ENCODE assay signal across 1 cellular context in the genomic region with DNA sequence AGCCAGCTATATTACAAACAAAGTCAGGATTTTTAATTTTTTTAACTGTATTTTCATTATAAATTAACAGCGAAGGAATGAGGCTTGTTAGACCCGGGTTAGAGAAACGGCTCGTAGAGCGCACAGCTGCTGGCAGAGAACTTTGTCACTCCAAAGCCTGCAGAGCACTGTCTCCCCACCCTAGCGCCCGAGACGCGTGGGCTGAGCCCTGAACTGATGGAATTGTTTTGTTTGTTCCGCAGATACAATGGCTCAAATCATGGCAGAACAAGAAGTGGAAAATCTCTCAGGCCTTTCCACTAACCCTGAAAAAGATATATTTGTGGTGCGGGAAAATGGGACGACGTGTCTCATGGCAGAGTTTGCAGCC.
TF ChIP-seq lines count a peak whose summit lies in the region.

No MANE protein-coding gene starts in this region.

TF ChIP-seq in A549, 52 proteins besides CTCF, POLR2A, EP300 and RAD21 (continued from another document):
- TF ChIP-seq, protein P1, sequence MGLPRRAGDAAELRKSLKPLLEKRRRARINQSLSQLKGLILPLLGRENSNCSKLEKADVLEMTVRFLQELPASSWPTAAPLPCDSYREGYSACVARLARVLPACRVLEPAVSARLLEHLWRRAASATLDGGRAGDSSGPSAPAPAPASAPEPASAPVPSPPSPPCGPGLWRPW (IDR thresholded peaks at IDR 0.05): no peak
- TF ChIP-seq CEBPB (IDR thresholded peaks at IDR 0.05) (no peak), JUNB (IDR thresholded peaks at IDR 0.05) (no peak), RCOR1 (IDR thresholded peaks at IDR 0.05; ENCODE audit: low read depth, low read length) (no peak), ZC3H11A (IDR thresholded peaks at IDR 0.05) (no peak), NPAS2 (CRISPR knock-in tag; IDR thresholded peaks at IDR 0.05; ENCODE audit: borderline replicate concordance) (no peak), POLR2AphosphoS2 (conservative IDR thresholded peaks at IDR 0.05; ENCODE audit: low read length) (no peak), MYC (IDR thresholded peaks at IDR 0.05; ENCODE audit: borderline replicate concordance, low read length) (no peak)
- TF ChIP-seq, protein P2, sequence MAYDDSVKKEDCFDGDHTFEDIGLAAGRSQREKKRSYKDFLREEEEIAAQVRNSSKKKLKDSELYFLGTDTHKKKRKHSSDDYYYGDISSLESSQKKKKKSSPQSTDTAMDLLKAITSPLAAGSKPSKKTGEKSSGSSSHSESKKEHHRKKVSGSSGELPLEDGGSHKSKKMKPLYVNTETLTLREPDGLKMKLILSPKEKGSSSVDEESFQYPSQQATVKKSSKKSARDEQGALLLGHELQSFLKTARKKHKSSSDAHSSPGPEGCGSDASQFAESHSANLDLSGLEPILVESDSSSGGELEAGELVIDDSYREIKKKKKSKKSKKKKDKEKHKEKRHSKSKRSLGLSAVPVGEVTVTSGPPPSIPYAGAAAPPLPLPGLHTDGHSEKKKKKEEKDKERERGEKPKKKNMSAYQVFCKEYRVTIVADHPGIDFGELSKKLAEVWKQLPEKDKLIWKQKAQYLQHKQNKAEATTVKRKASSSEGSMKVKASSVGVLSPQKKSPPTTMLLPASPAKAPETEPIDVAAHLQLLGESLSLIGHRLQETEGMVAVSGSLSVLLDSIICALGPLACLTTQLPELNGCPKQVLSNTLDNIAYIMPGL (CRISPR knock-in tag; IDR thresholded peaks at IDR 0.05; ENCODE audit: borderline replicate concordance): no peak
- TF ChIP-seq, protein P3, sequence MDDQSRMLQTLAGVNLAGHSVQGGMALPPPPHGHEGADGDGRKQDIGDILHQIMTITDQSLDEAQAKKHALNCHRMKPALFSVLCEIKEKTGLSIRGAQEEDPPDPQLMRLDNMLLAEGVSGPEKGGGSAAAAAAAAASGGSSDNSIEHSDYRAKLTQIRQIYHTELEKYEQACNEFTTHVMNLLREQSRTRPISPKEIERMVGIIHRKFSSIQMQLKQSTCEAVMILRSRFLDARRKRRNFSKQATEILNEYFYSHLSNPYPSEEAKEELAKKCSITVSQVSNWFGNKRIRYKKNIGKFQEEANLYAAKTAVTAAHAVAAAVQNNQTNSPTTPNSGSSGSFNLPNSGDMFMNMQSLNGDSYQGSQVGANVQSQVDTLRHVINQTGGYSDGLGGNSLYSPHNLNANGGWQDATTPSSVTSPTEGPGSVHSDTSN (IDR thresholded peaks at IDR 0.05): no peak
